ENCODE assay signal across 8 cellular contexts in the genomic region with DNA sequence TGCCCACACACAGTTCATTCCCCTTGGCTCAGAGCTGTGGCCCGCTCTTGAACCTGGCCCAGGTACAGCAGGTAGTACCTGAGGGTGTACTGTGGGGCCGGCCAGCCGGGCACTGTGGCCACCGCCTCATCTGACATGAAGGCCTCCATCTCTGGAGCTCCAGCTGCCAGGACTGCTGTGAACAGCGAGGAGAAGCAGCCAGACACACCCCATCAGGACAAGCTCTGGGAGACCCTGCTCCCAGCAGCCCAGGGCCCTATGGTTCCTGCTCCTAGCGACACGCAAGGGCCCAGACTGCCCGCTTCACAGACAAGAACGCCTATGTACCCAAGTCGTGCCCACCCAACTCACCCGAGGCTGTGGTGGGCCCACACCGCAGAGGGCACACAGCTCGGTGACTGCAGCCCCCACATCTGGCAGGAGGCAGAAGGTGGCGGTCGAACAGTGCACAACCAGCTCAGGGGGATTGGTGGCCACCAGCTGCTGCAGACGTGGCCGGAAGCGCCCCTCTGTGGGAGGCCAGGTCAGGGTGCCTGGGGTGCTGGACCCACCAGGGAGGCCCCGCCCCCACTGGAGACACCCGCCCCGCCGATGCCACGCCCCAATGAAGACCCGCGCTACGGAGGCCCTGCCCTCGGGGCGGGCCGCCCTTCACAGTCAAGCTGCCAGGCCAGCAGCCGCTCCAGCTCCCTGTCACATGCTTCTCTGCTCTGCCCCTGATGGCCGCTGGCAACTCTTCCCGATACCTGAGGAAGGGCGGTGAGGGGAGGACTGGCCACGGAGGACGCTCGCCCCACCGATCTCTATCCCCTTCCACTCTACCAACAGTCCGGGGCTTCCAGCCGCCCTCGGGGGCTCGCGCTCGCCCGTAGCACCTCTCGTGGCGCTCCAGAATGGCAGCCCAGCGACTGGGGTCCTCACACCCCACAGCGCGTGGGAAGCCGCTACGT. TPM values are rescaled to one million over a fixed set of nuclear protein-coding genes. Genes with fewer than 3 reads are reported as not detected.
DNase-seq lines count a peak whose midpoint lies in the region; ATAC-seq and TF ChIP-seq lines count a peak whose summit lies in the region.

No MANE protein-coding gene starts in this region.

- no peaks in the 10 kb centered on the region for H3K27me3 Mint-ChIP-seq in Calu3 (ENCODE audit: unreplicated experiment)

- peak; percentile 10 for TF ChIP-seq POLR2A in prostate gland (IDR thresholded peaks at IDR 0.05)

- intact Hi-C loops in Calu3 (cut with micrococcal nuclease; ENCODE audit: unreplicated experiment) (no loop called here), left ventricle myocardium superior (cut with micrococcal nuclease) (no loop called here), prostate gland (cut with DNase I) (no loop called here)

- H3K9me3 ChIP-seq in prostate gland = no peaks in the 10 kb centered on the region

- H3K36me3 ChIP-seq in prostate gland = peaks cover 7 to 10% of the 10 kb centered on the region in 2 donors

- H3K9me3 Mint-ChIP-seq in Calu3 (ENCODE audit: low read depth, unreplicated experiment) = no peaks in the 10 kb centered on the region

- 33% methylated on average over 31 of the region's 51 CpGs for WGBS in prostate gland

- no peak overlapping the region for H3K27ac Mint-ChIP-seq in Calu3 (ENCODE audit: unreplicated experiment)

- no peaks in the 10 kb centered on the region for H3K27me3 ChIP-seq in prostate gland (replicated peaks; ENCODE audit: insufficient read depth)

- H3K4me3 Mint-ChIP-seq in Calu3 (ENCODE audit: low read depth, unreplicated experiment) = peak overlapping the region; percentile 94

- H3K36me3 Mint-ChIP-seq in Calu3 (ENCODE audit: insufficient read depth, unreplicated experiment) = peaks cover 76% of the 10 kb centered on the region

- H3K4me1 Mint-ChIP-seq in Calu3 (ENCODE audit: low read depth, unreplicated experiment) = peaks cover 22% of the 10 kb centered on the region

- DNase-seq in Calu3 (no peak), OCI-M2 (lab: John Stamatoyannopoulos, UW; ENCODE audit: unreplicated experiment) (peak; percentile 10), amniotic epithelial cell (ENCODE audit: low read depth) (peak; percentile 40), left ventricle myocardium superior (peak; percentile 86), prostate gland (ENCODE audit: low spot score) (peak; percentile 68), NCI-H1105 treated with DMSO at 0.1 percent for 48 hours (lab: John Stamatoyannopoulos, UW) (no peak)

- peak overlapping the region; percentile 25 to 82 for H3K4me3 ChIP-seq in prostate gland

- H3K4me1 ChIP-seq in prostate gland (replicated peaks) = peaks cover 17% of the 10 kb centered on the region

- no peak for TF ChIP-seq CTCF in Calu3 (IDR thresholded peaks at IDR 0.05; ENCODE audit: unreplicated experiment)
- no peak for TF ChIP-seq CTCF in prostate gland (IDR thresholded peaks at IDR 0.05)

- BruUV-seq in Calu3 (replicated peaks; lab: Mats Ljungman, UMichigan) = no TSS peak

- peak overlapping the region; percentile 88 to 93 for H3K27ac ChIP-seq in prostate gland

- CTCF ChIA-PET in Calu3 (lab: Charles Lee) = interaction anchor here (0.8 kb wide), 1 partner anchor 13 kb away, joined by 3 read pairs; no protein-coding TSS in a partner anchor

- peak; percentile 2 for ATAC-seq in HG03175 (IDR thresholded peaks at IDR 0.05; ENCODE audit: unreplicated experiment)
- ATAC-seq in left ventricle myocardium superior = peak; percentile 50
- ATAC-seq in HG03378 (IDR thresholded peaks at IDR 0.05; ENCODE audit: unreplicated experiment) = no peak

RNA-seq across cellular contexts. Expression of a gene that starts 1.1 kb away (rescaled TPM):
- total RNA-seq in Calu3 (2022) = 102 and 114 TPM in 2 replicates
- total RNA-seq in left ventricle myocardium superior = 144 TPM
- total RNA-seq in prostate gland = 100 to 1,000 TPM; 173 to 255 TPM

RNA-seq across cellular contexts. Expression of a gene that starts 3.7 kb away (rescaled TPM):
- total RNA-seq in Calu3 (2022) (2.4 and 2.6 TPM in 2 replicates), left ventricle myocardium superior (1.9 TPM), prostate gland (1 to 10 TPM; 4.5 to 4.9 TPM)

RNA-seq across cellular contexts. Expression of a gene that starts 5.0 kb away (rescaled TPM):
- 88.3 and 90.5 TPM in 2 replicates for total RNA-seq in Calu3 (2022)
- 49.0 TPM for total RNA-seq in left ventricle myocardium superior
- total RNA-seq in prostate gland = 100 to 1,000 TPM; 121 to 132 TPM

RNA-seq across cellular contexts. Expression of a gene that starts 11.1 kb away (rescaled TPM):
- total RNA-seq in Calu3 (2022) = 18.6 and 22.5 TPM in 2 replicates
- 8.3 TPM for total RNA-seq in left ventricle myocardium superior
- total RNA-seq in prostate gland = 10 to 100 TPM; 18.2 to 26.4 TPM

RNA-seq across cellular contexts. Expression of a gene that starts 11.2 kb away (rescaled TPM):
- total RNA-seq in Calu3 (2022) (154 and 163 TPM in 2 replicates), left ventricle myocardium superior (88.8 TPM), prostate gland (100 to 1,000 TPM; 101 to 169 TPM)

Comparison
In these comparisons a context has a peak if more than half of its experiments do, and no peak if none do; other contexts are left out.
1. DNase-seq: peak in OCI-M2 (single experiment), amniotic epithelial cell (single experiment), left ventricle myocardium superior (single experiment) and prostate gland (single experiment); none in Calu3 (single experiment) and NCI-H1105 treated with DMSO at 0.1 percent for 48 hours (single experiment).